In the genomic region with DNA sequence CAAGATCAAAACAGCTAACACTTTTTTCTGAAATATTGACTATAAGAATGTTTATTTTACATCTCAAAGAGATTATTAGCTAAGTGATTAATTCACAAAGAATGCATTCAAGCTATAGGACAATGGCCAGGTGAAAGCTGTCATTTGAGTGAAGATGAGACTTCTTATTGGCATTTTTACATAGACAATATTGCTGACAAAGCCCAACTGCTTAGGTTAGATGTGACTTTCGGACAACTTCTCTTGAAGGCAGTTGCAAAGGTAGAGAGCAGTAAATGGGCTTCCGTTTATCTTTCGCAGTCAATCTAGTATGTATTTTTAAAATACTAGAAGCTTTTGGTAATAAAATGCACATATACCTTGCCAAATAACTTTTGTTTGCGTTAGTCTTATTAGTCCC, we compare ENCODE assay signal across 11 cellular contexts.
"Had no signal": no experiment of that assay in that cellular context is flagged by ENCODE, and none has a peak within 500 bp of the region (broad histone marks: within the 10 kb centered on the region; RNA-seq: fewer than 3 reads in every experiment).

No MANE protein-coding gene starts in this region.

- H3K9me3 ChIP-seq: HAP-1 had no signal

- H3K4me1 ChIP-seq: HAP-1 had no signal

- H3K9ac ChIP-seq: GM23248 had no signal

- H3K4me3 ChIP-seq: GM23248, GM23338, HAP-1 had no signal

- DNase-seq: GM23248, GOT3, H7, H9, HCEC 1CT, HFFc6 had no signal

- H3K27ac ChIP-seq: GM23248 had no signal

- H3K4me2 ChIP-seq: GM23338 had no signal

- ATAC-seq: GM23338, HCT116 had no signal

- H3K4me1 Mint-ChIP-seq: GM23338, H9 had no signal

- FAIRE-seq: H1, H54 had no signal

- H2AFZ ChIP-seq: GM23248, GM23338 had no signal

- H3K27ac Mint-ChIP-seq: GM23338, H9, HFFc6 had no signal

- H3K4me3 Mint-ChIP-seq: GM23338, H9, HFFc6 had no signal

- H3K9me3 Mint-ChIP-seq: HFFc6 had no signal

- H3K36me3 ChIP-seq: HAP-1 had no signal
